Comparison of ENCODE assay signal across 16 cellular contexts in the genomic region with DNA sequence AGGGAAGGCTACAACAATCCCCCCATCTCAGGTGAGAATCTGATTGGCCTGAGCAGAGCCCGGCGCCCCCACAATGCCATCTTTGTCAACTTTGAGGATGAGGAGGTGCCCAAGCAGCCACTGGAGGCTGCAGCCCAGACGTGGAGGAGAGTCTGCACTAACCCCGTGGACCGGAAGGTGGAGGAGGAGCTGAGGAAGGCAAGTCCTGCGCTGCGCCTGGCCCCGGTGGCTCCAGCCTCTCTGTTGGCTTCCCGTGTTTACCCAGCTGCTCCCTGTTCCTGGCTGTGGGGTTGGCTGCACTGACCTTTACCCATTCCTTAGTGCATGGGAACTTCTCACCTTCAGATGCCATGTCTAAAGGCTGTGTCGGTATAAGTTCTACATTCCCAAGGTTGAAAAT. TPM values are rescaled to one million over a fixed set of nuclear protein-coding genes. Genes with fewer than 3 reads are reported as not detected.
DNase-seq lines count a peak whose midpoint lies in the region; ATAC-seq, FAIRE-seq and TF ChIP-seq lines count a peak whose summit lies in the region.
"Had no signal": no experiment of that assay in that cellular context is flagged by ENCODE, and none has a peak within 500 bp of the region (broad histone marks: within the 10 kb centered on the region; RNA-seq: fewer than 3 reads in every experiment).

No MANE protein-coding gene starts in this region.

- DNase-seq in NCI-H2029 (lab: John Stamatoyannopoulos, UW) (peak; percentile 41), NCI-H2029 treated with DMSO at 0.1 percent for 48 hours (lab: John Stamatoyannopoulos, UW) (no peak), left colon (peak; percentile 76 to 79), NCI-H1436 (lab: John Stamatoyannopoulos, UW) (no peak), HTR-8/SVneo (ENCODE audit: insufficient read length, low spot score) (no peak), DMS79 treated with DMSO at 0.1 percent for 48 hours (lab: John Stamatoyannopoulos, UW) (no peak)
- DNase-seq: activated CD4-positive, alpha-beta memory T cell treated with anti-CD3 and anti-CD28 coated beads for 36 hours; activated T-cell treated with anti-CD3 and anti-CD28 coated beads, Interleukin-2, amount 50 U/mL, for 4 hours; NCI-H1436 treated with DMSO at 0.1 percent for 48 hours; NCI-H446 had no signal

- H3K36me3 Mint-ChIP-seq in activated T-helper 17 cell treated with anti-CD3 and anti-CD28 coated beads, Interleukin-2, amount 50 U/mL, for 72 hours (ENCODE audit: low read depth), result peaks cover 80% of the 10 kb centered on the region

- peak overlapping the region; percentile 54 for H3K27ac Mint-ChIP-seq in activated T-helper 17 cell treated with anti-CD3 and anti-CD28 coated beads, Interleukin-2, amount 50 U/mL, for 72 hours
- H3K27ac Mint-ChIP-seq: activated CD4-positive, alpha-beta memory T cell treated with anti-CD3 and anti-CD28 coated beads for 36 hours; activated naive CD4-positive, alpha-beta T cell treated with anti-CD3 and anti-CD28 coated beads, Interleukin-2, amount 50 U/mL, for 24 hours had no signal

- no peaks in the 10 kb centered on the region for H3K27me3 Mint-ChIP-seq in activated T-helper 17 cell treated with anti-CD3 and anti-CD28 coated beads, Interleukin-2, amount 50 U/mL, for 72 hours
- H3K27me3 Mint-ChIP-seq: activated CD4-positive, alpha-beta memory T cell treated with anti-CD3 and anti-CD28 coated beads for 36 hours; activated naive CD4-positive, alpha-beta T cell treated with anti-CD3 and anti-CD28 coated beads, Interleukin-2, amount 50 U/mL, for 24 hours had no signal

- no peaks in the 10 kb centered on the region for H3K4me1 Mint-ChIP-seq in activated T-helper 17 cell treated with anti-CD3 and anti-CD28 coated beads, Interleukin-2, amount 50 U/mL, for 72 hours

- H3K9me3 Mint-ChIP-seq in activated T-helper 17 cell treated with anti-CD3 and anti-CD28 coated beads, Interleukin-2, amount 50 U/mL, for 72 hours, result no peaks in the 10 kb centered on the region
- H3K9me3 Mint-ChIP-seq: activated CD4-positive, alpha-beta memory T cell treated with anti-CD3 and anti-CD28 coated beads for 36 hours; activated naive CD4-positive, alpha-beta T cell treated with anti-CD3 and anti-CD28 coated beads, Interleukin-2, amount 50 U/mL, for 24 hours; activated T-cell treated with anti-CD3 and anti-CD28 coated beads, Interleukin-2, amount 50 U/mL, for 4 hours had no signal

- H3K4me3 Mint-ChIP-seq in activated T-helper 17 cell treated with anti-CD3 and anti-CD28 coated beads, Interleukin-2, amount 50 U/mL, for 72 hours, result no peak overlapping the region
- H3K4me3 Mint-ChIP-seq: activated CD4-positive, alpha-beta memory T cell treated with anti-CD3 and anti-CD28 coated beads for 36 hours; activated naive CD4-positive, alpha-beta T cell treated with anti-CD3 and anti-CD28 coated beads, Interleukin-2, amount 50 U/mL, for 24 hours; activated T-cell treated with anti-CD3 and anti-CD28 coated beads, Interleukin-2, amount 50 U/mL, for 4 hours had no signal

- intact Hi-C loops in left colon (cut with DNase I, micrococcal nuclease), result no loop called here

- TF ChIP-seq POLR2A in GM18505 (IDR thresholded peaks at IDR 0.05; ENCODE audit: borderline replicate concordance, extremely low read depth, insufficient read depth, insufficient read length), result no peak

- no peak for FAIRE-seq in HTR-8/SVneo (lab: Jason Lieb, UNC)
- FAIRE-seq: D721Med, GM12892 had no signal

- ATAC-seq in activated T-helper 17 cell treated with anti-CD3 and anti-CD28 coated beads, Interleukin-2, amount 50 U/mL, for 72 hours (replicated peaks), result no peak
- ATAC-seq in left colon, result peak; percentile 98
- ATAC-seq in GM18505 (IDR thresholded peaks at IDR 0.05; ENCODE audit: unreplicated experiment), result no peak
- ATAC-seq: activated T-cell treated with anti-CD3 and anti-CD28 coated beads, Interleukin-2, amount 50 U/mL, for 4 hours had no signal

RNA-seq across cellular contexts. Expression of a gene that starts 11.0 kb away (rescaled TPM):
- 1 to 10 TPM; 1.2 to 4.2 TPM for total RNA-seq in activated T-helper 17 cell treated with anti-CD3 and anti-CD28 coated beads, Interleukin-2, amount 50 U/mL, for 72 hours
- 1 to 10 TPM in 1 of 2 donors, under 1 TPM in 1; 0.64 to 2.4 TPM for total RNA-seq in left colon
- total RNA-seq: osteoblast had no signal

RNA-seq across cellular contexts. Expression of a gene that starts 20.0 kb away (rescaled TPM):
- total RNA-seq in activated T-helper 17 cell treated with anti-CD3 and anti-CD28 coated beads, Interleukin-2, amount 50 U/mL, for 72 hours, result 100 to 1,000 TPM in 1 of 2 donors, 10 to 100 TPM in 1; 83.3 to 118 TPM
- 10 to 100 TPM; 39.0 to 44.4 TPM for total RNA-seq in left colon

Comparison
In these comparisons a context has a peak if more than half of its experiments do, and no peak if none do; other contexts are left out.
1. DNase-seq: peak in NCI-H2029 (single experiment) and left colon (2 of 2); none in NCI-H2029 treated with DMSO at 0.1 percent for 48 hours (single experiment), NCI-H1436 (single experiment), HTR-8/SVneo (single experiment) and DMS79 treated with DMSO at 0.1 percent for 48 hours (single experiment).